ENCODE assay signal across 8 cellular contexts in the genomic region with DNA sequence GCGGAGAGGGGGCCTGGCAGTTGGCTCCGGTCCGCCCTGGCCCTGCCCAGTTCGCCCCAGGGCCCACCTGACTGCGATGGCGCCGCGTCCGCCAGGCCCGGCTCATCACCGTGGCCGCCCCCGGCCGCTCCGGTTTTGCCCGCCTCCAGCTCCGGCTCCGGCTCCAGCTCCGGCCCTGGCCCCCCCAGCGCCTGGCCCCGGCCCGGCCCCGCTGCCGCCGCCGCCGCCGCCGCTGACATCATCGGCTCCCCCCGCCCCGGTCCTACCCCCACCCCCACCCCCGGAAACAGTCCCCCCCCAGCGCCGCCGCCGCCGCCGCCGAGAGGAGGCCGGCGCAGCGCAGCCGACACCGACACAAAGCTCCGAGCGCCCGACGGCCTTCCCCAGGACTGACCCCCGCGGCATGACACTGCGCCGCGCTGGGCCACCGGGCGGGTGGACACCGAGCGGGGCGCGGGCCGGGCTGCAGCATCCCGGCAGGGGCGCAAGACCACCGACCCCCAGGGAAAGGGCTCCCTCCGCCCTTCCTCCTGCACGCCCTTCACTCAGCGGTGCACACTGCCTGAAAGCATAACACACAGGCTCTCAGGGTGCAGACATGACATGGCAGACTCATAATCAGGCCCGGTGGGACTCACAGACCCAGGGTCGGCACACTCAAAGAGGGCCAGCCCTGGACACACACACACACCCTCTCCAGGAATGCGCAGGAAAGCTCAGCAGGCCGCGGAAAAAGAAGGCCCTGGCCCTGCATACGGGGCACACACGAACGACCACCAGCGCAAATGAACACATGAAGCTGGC. TPM values are rescaled to one million over a fixed set of nuclear protein-coding genes. Genes with fewer than 3 reads are reported as not detected.
A peak's percentile ranks its signal among the peaks of the same experiment; 100 is the strongest.
DNase-seq lines count a peak whose midpoint lies in the region; ATAC-seq and TF ChIP-seq lines count a peak whose summit lies in the region.

A gene with protein sequence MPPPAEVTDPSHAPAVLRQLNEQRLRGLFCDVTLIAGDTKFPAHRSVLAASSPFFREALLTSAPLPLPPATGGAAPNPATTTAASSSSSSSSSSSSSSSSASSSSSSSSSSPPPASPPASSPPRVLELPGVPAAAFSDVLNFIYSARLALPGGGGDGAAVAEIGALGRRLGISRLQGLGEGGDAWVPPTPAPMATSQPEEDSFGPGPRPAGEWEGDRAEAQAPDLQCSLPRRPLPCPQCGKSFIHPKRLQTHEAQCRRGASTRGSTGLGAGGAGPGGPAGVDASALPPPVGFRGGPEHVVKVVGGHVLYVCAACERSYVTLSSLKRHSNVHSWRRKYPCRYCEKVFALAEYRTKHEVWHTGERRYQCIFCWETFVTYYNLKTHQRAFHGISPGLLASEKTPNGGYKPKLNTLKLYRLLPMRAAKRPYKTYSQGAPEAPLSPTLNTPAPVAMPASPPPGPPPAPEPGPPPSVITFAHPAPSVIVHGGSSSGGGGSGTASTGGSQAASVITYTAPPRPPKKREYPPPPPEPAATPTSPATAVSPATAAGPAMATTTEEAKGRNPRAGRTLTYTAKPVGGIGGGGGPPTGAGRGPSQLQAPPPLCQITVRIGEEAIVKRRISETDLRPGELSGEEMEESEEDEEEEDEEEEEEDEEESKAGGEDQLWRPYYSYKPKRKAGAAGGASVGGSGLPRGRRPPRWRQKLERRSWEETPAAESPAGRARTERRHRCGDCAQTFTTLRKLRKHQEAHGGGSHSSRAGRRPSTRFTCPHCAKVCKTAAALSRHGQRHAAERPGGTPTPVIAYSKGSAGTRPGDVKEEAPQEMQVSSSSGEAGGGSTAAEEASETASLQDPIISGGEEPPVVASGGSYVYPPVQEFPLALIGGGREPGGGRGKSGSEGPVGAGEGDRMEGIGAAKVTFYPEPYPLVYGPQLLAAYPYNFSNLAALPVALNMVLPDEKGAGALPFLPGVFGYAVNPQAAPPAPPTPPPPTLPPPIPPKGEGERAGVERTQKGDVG (minus strand): TSS at position 243 of the 804 bp plus-strand sequence. CDS start 12,830 bp downstream, outside the sequence.

- in situ Hi-C loops in SK-MEL-5 (cut with HindIII; ENCODE audit: low pct_unique_long_range_greater_than_20kb, low sequenced_read_pairs) = no loop called here

- H3K4me2 ChIP-seq in osteoblast (ENCODE audit: insufficient read depth, low read length) = peak within 1 kb of the TSS; percentile 96

- H3K27ac ChIP-seq in osteoblast (ENCODE audit: low read depth, low read length) (peak within 1 kb of the TSS; percentile 93), urinary bladder (ENCODE audit: low read depth) (peak within 1 kb of the TSS; percentile 100)

- H3K79me2 ChIP-seq in osteoblast (ENCODE audit: insufficient read depth, low read length) = peaks cover 58% of the 10 kb centered on the region

- H3K4me3 ChIP-seq in osteoblast (ENCODE audit: insufficient read depth, low read length) = peak within 1 kb of the TSS; percentile 82
- H3K4me3 ChIP-seq in urinary bladder (ENCODE audit: low read depth, low read length) = peak within 1 kb of the TSS; percentile 97

- no peaks in the 10 kb centered on the region for H3K27me3 ChIP-seq in osteoblast (ENCODE audit: insufficient read depth, low read length)

- peak within 1 kb of the TSS; percentile 92 for H3K27ac Mint-ChIP-seq in activated naive CD8-positive, alpha-beta T cell treated with anti-CD3 and anti-CD28 coated beads for 36 hours

- no peaks in the 10 kb centered on the region for H3K36me3 ChIP-seq in osteoblast (ENCODE audit: insufficient read depth, low read length)
- no peaks in the 10 kb centered on the region for H3K36me3 ChIP-seq in urinary bladder (ENCODE audit: insufficient read depth)

- H3K4me1 ChIP-seq in osteoblast (ENCODE audit: insufficient read depth, low read length) (peaks cover 42% of the 10 kb centered on the region), urinary bladder (ENCODE audit: insufficient read depth) (no peaks in the 10 kb centered on the region)

- H3K36me3 Mint-ChIP-seq in activated naive CD8-positive, alpha-beta T cell treated with anti-CD3 and anti-CD28 coated beads for 36 hours = peaks cover 18% of the 10 kb centered on the region

- H3K9me3 Mint-ChIP-seq in activated naive CD8-positive, alpha-beta T cell treated with anti-CD3 and anti-CD28 coated beads for 36 hours = no peaks in the 10 kb centered on the region

- intact Hi-C loops in Right ventricle myocardium inferior (cut with DNase I) = loop anchor here (2.0 to 10.0 kb wide), 3 partner anchors 43 to 673 kb away; a partner anchor contains a TSS

- no peak for TF ChIP-seq CTCF in osteoblast (IDR thresholded peaks at IDR 0.05; ENCODE audit: extremely low read depth, low read depth, low read length)

- H3K4me3 Mint-ChIP-seq in activated naive CD8-positive, alpha-beta T cell treated with anti-CD3 and anti-CD28 coated beads for 36 hours = peak within 1 kb of the TSS; percentile 90

- DNase-seq in NCI-H510A (lab: John Stamatoyannopoulos, UW) (peak; percentile 51), NCI-H510A treated with DMSO at 0.1 percent for 48 hours (lab: John Stamatoyannopoulos, UW) (no peak), SK-MEL-5 (ENCODE audit: low read depth, low spot score) (peak; percentile 34), Right ventricle myocardium inferior (ENCODE audit: missing footprints) (peak; percentile 83), osteoblast (ENCODE audit: insufficient read length, low spot score, missing footprints) (peak; percentile 94)
- DNase-seq in activated naive CD8-positive, alpha-beta T cell treated with anti-CD3 and anti-CD28 coated beads for 36 hours = peak; percentile 65

- WGBS in urinary bladder = 1% methylated on average over 75 of the region's 76 CpGs

- H2AFZ ChIP-seq in osteoblast (ENCODE audit: low read length) = peak within 1 kb of the TSS; percentile 85

- ATAC-seq in Right ventricle myocardium inferior (peak; percentile 6), HG03520 (IDR thresholded peaks at IDR 0.05; ENCODE audit: unreplicated experiment) (no peak)

- H3K4me1 Mint-ChIP-seq in activated naive CD8-positive, alpha-beta T cell treated with anti-CD3 and anti-CD28 coated beads for 36 hours = peaks cover 51% of the 10 kb centered on the region

- no peaks in the 10 kb centered on the region for H3K9me3 ChIP-seq in osteoblast (ENCODE audit: low read depth, low read length)

- H4K20me1 ChIP-seq in osteoblast (ENCODE audit: insufficient read depth, low read length) = peaks cover 33% of the 10 kb centered on the region

- no peaks in the 10 kb centered on the region for H3K27me3 Mint-ChIP-seq in activated naive CD8-positive, alpha-beta T cell treated with anti-CD3 and anti-CD28 coated beads for 36 hours

RNA-seq across cellular contexts. Expression of the gene that starts here (rescaled TPM):
- 14.3 and 14.6 TPM in 2 replicates for total RNA-seq in SK-MEL-5 (2014; rRNA removed; shearing (Covaris generic))
- polyA plus RNA-seq in SK-MEL-5 (2015; cell fraction: cytosol; rRNA removed) = 21.8 and 29.8 TPM in 2 replicates
- polyA plus RNA-seq in SK-MEL-5 (2015; cell fraction: nucleus; rRNA removed) = 15.0 and 16.9 TPM in 2 replicates
- total RNA-seq in activated naive CD8-positive, alpha-beta T cell treated with anti-CD3 and anti-CD28 coated beads for 36 hours = 10 to 100 TPM; 16.7 TPM
- total RNA-seq in Right ventricle myocardium inferior = 62.1 TPM
- total RNA-seq in osteoblast = 36.2 and 36.5 TPM in 2 replicates
- 21.1 TPM for total RNA-seq in urinary bladder
- polyA plus RNA-seq in urinary bladder = 76.2 TPM
